Comparison of ENCODE assay signal across 21 cellular contexts in the genomic region with DNA sequence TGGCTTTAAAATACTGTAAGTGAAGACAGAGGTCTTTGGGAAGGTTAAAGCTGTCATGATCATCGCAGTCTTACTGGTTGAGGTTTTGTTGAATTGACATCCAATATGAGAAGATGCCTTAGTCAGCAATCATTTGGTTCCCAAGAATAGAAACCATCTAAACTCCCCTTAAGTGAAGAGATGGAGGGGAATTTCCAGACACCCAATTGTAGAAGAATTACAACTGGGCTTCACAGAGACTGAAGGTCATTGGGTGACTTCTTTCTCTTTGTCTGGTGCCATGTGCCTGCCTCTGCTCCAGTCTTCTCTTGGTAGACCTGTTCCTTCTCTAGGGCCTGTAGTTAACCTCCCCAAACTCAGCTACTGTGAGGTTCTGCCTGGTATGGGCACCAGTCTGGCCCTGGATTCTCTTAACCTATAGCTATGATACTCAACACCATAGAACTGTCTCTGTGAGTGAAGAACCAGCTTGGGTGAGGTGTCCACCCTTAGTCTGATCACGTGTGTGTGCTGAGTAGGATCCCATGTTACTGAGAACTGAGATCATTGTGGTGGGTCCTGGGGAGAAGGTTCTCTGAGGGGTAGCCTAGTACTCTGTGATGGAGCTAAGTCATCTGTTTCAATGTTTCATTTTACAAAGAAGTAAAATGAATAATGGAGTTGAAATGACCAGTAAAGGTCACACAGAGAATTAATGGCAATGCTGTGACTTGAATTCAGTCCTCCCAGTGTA.
DNase-seq lines count a peak whose midpoint lies in the region; ATAC-seq and TF ChIP-seq lines count a peak whose summit lies in the region.
"Had no signal": no experiment of that assay in that cellular context is flagged by ENCODE, and none has a peak within 500 bp of the region (broad histone marks: within the 10 kb centered on the region; RNA-seq: fewer than 3 reads in every experiment).

No MANE protein-coding gene starts in this region.

- H3K27me3 Mint-ChIP-seq in activated CD4-positive, alpha-beta memory T cell treated with anti-CD3 and anti-CD28 coated beads for 36 hours: no peaks in the 10 kb centered on the region
- peaks cover 4% of the 10 kb centered on the region for H3K27me3 Mint-ChIP-seq in activated CD4-positive, alpha-beta memory T cell treated with anti-CD3 and anti-CD28 coated beads, Interleukin-2, amount 10 ng/mL, durations not matched to agents 7 days and 5 days

- no peaks in the 10 kb centered on the region for H3K36me3 ChIP-seq in esophagus squamous epithelium
- H3K36me3 ChIP-seq: stomach, upper lobe of left lung, WERI-Rb-1 had no signal

- POLR2A ChIA-PET in activated CD4-positive, alpha-beta memory T cell treated with anti-CD3 and anti-CD28 coated beads for 36 hours (lab: Charles Lee): no interaction called here
- POLR2A ChIA-PET in activated CD4-positive, alpha-beta memory T cell treated with anti-CD3 and anti-CD28 coated beads, Interleukin-2, amount 10 ng/mL, durations not matched to agents 7 days and 5 days (lab: Charles Lee): no interaction called here

- H3K27ac Mint-ChIP-seq in activated CD4-positive, alpha-beta memory T cell treated with anti-CD3 and anti-CD28 coated beads for 36 hours: peak overlapping the region; percentile 71
- no peak overlapping the region for H3K27ac Mint-ChIP-seq in activated CD4-positive, alpha-beta memory T cell treated with anti-CD3 and anti-CD28 coated beads, Interleukin-2, amount 10 ng/mL, durations not matched to agents 7 days and 5 days
- H3K27ac Mint-ChIP-seq: B cell; natural killer cell treated with Interleukin-12 subunit alpha and Interleukin-12 subunit beta and Interleukin-15 and Interleukin-18, amount 100 ng/mL, for 72 hours had no signal

- WGBS in esophagus squamous epithelium, 2 donors: 47 to 82% methylated on average over 1 to 2 of the region's 2 CpGs

- no peak overlapping the region for H3K4me3 Mint-ChIP-seq in activated CD4-positive, alpha-beta memory T cell treated with anti-CD3 and anti-CD28 coated beads for 36 hours
- no peak overlapping the region for H3K4me3 Mint-ChIP-seq in activated CD4-positive, alpha-beta memory T cell treated with anti-CD3 and anti-CD28 coated beads, Interleukin-2, amount 10 ng/mL, durations not matched to agents 7 days and 5 days
- H3K4me3 Mint-ChIP-seq: B cell; brain; effector memory CD8-positive, alpha-beta T cell; natural killer cell treated with Interleukin-12 subunit alpha and Interleukin-12 subunit beta and Interleukin-15 and Interleukin-18, amount 100 ng/mL, for 72 hours had no signal

- H3K4me1 Mint-ChIP-seq in activated CD4-positive, alpha-beta memory T cell treated with anti-CD3 and anti-CD28 coated beads for 36 hours (ENCODE audit: low read depth): peaks cover 27% of the 10 kb centered on the region
- H3K4me1 Mint-ChIP-seq in activated CD4-positive, alpha-beta memory T cell treated with anti-CD3 and anti-CD28 coated beads, Interleukin-2, amount 10 ng/mL, durations not matched to agents 7 days and 5 days: peaks cover 14% of the 10 kb centered on the region
- H3K4me1 Mint-ChIP-seq: B cell had no signal

- no peaks in the 10 kb centered on the region for H3K9me3 Mint-ChIP-seq in activated CD4-positive, alpha-beta memory T cell treated with anti-CD3 and anti-CD28 coated beads for 36 hours
- H3K9me3 Mint-ChIP-seq in activated CD4-positive, alpha-beta memory T cell treated with anti-CD3 and anti-CD28 coated beads, Interleukin-2, amount 10 ng/mL, durations not matched to agents 7 days and 5 days: no peaks in the 10 kb centered on the region
- H3K9me3 Mint-ChIP-seq: effector memory CD8-positive, alpha-beta T cell; natural killer cell treated with Interleukin-12 subunit alpha and Interleukin-12 subunit beta and Interleukin-15 and Interleukin-18, amount 100 ng/mL, for 72 hours had no signal

- CTCF ChIA-PET in activated CD4-positive, alpha-beta memory T cell treated with anti-CD3 and anti-CD28 coated beads for 36 hours (lab: Charles Lee): interaction anchor here (2.2 kb wide), 1 partner anchor 13 kb away, joined by 12 read pairs; no protein-coding TSS in a partner anchor
- CTCF ChIA-PET in activated CD4-positive, alpha-beta memory T cell treated with anti-CD3 and anti-CD28 coated beads, Interleukin-2, amount 10 ng/mL, durations not matched to agents 7 days and 5 days (lab: Charles Lee): interaction anchor here (1.2 kb wide), 1 partner anchor 13 kb away, joined by 3 read pairs; no protein-coding TSS in a partner anchor

- no peak overlapping the region for H3K4me3 ChIP-seq in esophagus squamous epithelium
- H3K4me3 ChIP-seq: stomach, upper lobe of left lung had no signal

- H3K4me1 ChIP-seq in esophagus squamous epithelium: peaks cover 0 to 20% (median 3%) of the 10 kb centered on the region in 3 donors
- H3K4me1 ChIP-seq: parathyroid adenoma, upper lobe of left lung had no signal

- H3K9me3 ChIP-seq in esophagus squamous epithelium: no peaks in the 10 kb centered on the region
- H3K9me3 ChIP-seq: stomach, upper lobe of left lung had no signal

- intact Hi-C loops in activated CD4-positive, alpha-beta memory T cell treated with anti-CD3 and anti-CD28 coated beads for 36 hours (cut with micrococcal nuclease): loop anchor here (2.0 to 10.0 kb wide), 3 partner anchors 14 to 454 kb away; a partner anchor contains a TSS
- intact Hi-C loops in esophagus squamous epithelium (cut with DNase I): no loop called here

- no peaks in the 10 kb centered on the region for H3K27me3 ChIP-seq in esophagus squamous epithelium
- H3K27me3 ChIP-seq: stomach, upper lobe of left lung had no signal

- TF ChIP-seq CTCF in esophagus squamous epithelium (IDR thresholded peaks at IDR 0.05) (no peak), GM10266 (IDR thresholded peaks at IDR 0.05; ENCODE audit: control insufficient read depth, insufficient read depth, low read depth, missing control alignments) (no peak)

- no peak for DNase-seq in activated CD4-positive, alpha-beta memory T cell treated with anti-CD3 and anti-CD28 coated beads for 36 hours
- no peak for DNase-seq in activated CD4-positive, alpha-beta memory T cell treated with anti-CD3 and anti-CD28 coated beads, Interleukin-2, amount 10 ng/mL, durations not matched to agents 7 days and 5 days
- DNase-seq in esophagus squamous epithelium (lab: John Stamatoyannopoulos, UW) (no peak), NCI-H446 (lab: John Stamatoyannopoulos, UW) (no peak), NCI-H146 (lab: John Stamatoyannopoulos, UW) (no peak), GM10266 (ENCODE audit: extremely low spot score) (no peak)
- no peak for DNase-seq in stimulated activated naive CD8-positive, alpha-beta T cell treated with anti-CD3 and anti-CD28 coated beads, Interleukin-15, Interleukin-2, amounts not matched to agents 100 U/mL and 50 U/mL, for 24 hours
- DNase-seq: COR-L47; DND-41; effector memory CD8-positive, alpha-beta T cell; left cardiac atrium; NCI-H2029; stimulated activated CD4-positive, alpha-beta T cell treated with anti-CD3 and anti-CD28 coated beads, Interleukin-1b, Interleukin-23, amount 100 ng/mL, for 48 hours; stomach; upper lobe of left lung; WERI-Rb-1 had no signal

- H3K27ac ChIP-seq in esophagus squamous epithelium: peak overlapping the region in 3 of 4 donors; percentile 12 to 72 (median 26)
- H3K27ac ChIP-seq: parathyroid adenoma, upper lobe of left lung, WERI-Rb-1 had no signal

- no peaks in the 10 kb centered on the region for H3K36me3 Mint-ChIP-seq in activated CD4-positive, alpha-beta memory T cell treated with anti-CD3 and anti-CD28 coated beads for 36 hours
- no peaks in the 10 kb centered on the region for H3K36me3 Mint-ChIP-seq in activated CD4-positive, alpha-beta memory T cell treated with anti-CD3 and anti-CD28 coated beads, Interleukin-2, amount 10 ng/mL, durations not matched to agents 7 days and 5 days (ENCODE audit: low read depth)
- H3K36me3 Mint-ChIP-seq: brain; natural killer cell treated with Interleukin-12 subunit alpha and Interleukin-12 subunit beta and Interleukin-15 and Interleukin-18, amount 100 ng/mL, for 72 hours had no signal

- TF ChIP-seq POLR2A in esophagus squamous epithelium (IDR thresholded peaks at IDR 0.05): no peak

- peak; percentile 30 for ATAC-seq in HG03045 (IDR thresholded peaks at IDR 0.05; ENCODE audit: unreplicated experiment)
- peak; percentile 17 for ATAC-seq in stimulated activated naive CD8-positive, alpha-beta T cell treated with anti-CD3 and anti-CD28 coated beads, Interleukin-15, Interleukin-2, amounts not matched to agents 100 U/mL and 50 U/mL, for 24 hours
- ATAC-seq: effector memory CD8-positive, alpha-beta T cell; natural killer cell treated with Interleukin-12 subunit alpha and Interleukin-12 subunit beta and Interleukin-15 and Interleukin-18, amount 100 ng/mL, for 72 hours had no signal
